In the genomic region with DNA sequence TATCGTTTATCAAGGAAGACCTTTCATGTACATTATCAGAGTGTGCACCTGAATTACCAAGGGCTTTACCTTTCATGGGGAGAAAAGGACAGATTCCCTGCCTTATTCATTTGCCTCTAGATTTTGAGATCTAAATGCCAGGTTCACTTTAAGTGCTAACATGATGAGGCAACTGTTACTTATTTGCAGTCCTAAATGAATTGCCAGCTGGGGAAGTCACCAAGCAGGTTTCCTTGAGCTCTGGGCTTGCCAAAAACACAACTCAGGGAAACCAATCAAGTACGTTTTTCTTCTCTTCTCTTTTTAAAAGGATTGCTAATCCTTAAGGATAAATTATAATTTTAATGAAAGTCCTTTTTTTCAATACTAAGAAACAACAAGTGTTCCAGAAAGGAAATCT, we compare ENCODE assay signal across 11 cellular contexts.
DNase-seq lines count a peak whose midpoint lies in the region; ATAC-seq and TF ChIP-seq lines count a peak whose summit lies in the region.
"Had no signal": no experiment of that assay in that cellular context is flagged by ENCODE, and none has a peak within 500 bp of the region (broad histone marks: within the 10 kb centered on the region; RNA-seq: fewer than 3 reads in every experiment).

No MANE protein-coding gene starts in this region.

- peaks cover 19% of the 10 kb centered on the region for H3K4me1 ChIP-seq in CD4-positive, CD25-positive, alpha-beta regulatory T cell (ENCODE audit: control insufficient read depth, insufficient read depth, low read length, poor library complexity, severe bottlenecking)
- no peaks in the 10 kb centered on the region for H3K4me1 ChIP-seq in neural progenitor cell

- no peak overlapping the region for H3K4me3 Mint-ChIP-seq in CD4-positive, CD25-positive, alpha-beta regulatory T cell
- H3K4me3 Mint-ChIP-seq in neural progenitor cell = no peak overlapping the region

- H3K36me3 ChIP-seq in CD4-positive, CD25-positive, alpha-beta regulatory T cell (ENCODE audit: control insufficient read depth, insufficient read depth, low read length) = peaks cover 28% of the 10 kb centered on the region
- peaks cover 13% of the 10 kb centered on the region for H3K36me3 ChIP-seq in neural progenitor cell

- H3F3A ChIP-seq in neural progenitor cell (ENCODE audit: low read depth) = peaks cover 3% of the 10 kb centered on the region

- no peaks in the 10 kb centered on the region for H3K27me3 ChIP-seq in CD4-positive, CD25-positive, alpha-beta regulatory T cell (ENCODE audit: control insufficient read depth, insufficient read depth, low read length)
- H3K27me3 ChIP-seq in neural progenitor cell = no peaks in the 10 kb centered on the region

- H3K9ac ChIP-seq in neural progenitor cell = no peak overlapping the region

- no peak overlapping the region for H3K27ac Mint-ChIP-seq in CD4-positive, CD25-positive, alpha-beta regulatory T cell
- H3K27ac Mint-ChIP-seq in neural progenitor cell = no peak overlapping the region

- peak overlapping the region; percentile 3 for H3K4me3 ChIP-seq in CD4-positive, CD25-positive, alpha-beta regulatory T cell (ENCODE audit: low read depth, low read length)
- H3K4me3 ChIP-seq in neural progenitor cell = no peak overlapping the region

- no peaks in the 10 kb centered on the region for H3K9me3 Mint-ChIP-seq in CD4-positive, CD25-positive, alpha-beta regulatory T cell
- no peaks in the 10 kb centered on the region for H3K9me3 Mint-ChIP-seq in neural progenitor cell

- H3K4me2 ChIP-seq in neural progenitor cell = no peak overlapping the region

- H3K4me1 Mint-ChIP-seq in CD4-positive, CD25-positive, alpha-beta regulatory T cell = peaks cover 34 to 75% (median 59%) of the 10 kb centered on the region in 4 donors
- H3K4me1 Mint-ChIP-seq in neural progenitor cell = peaks cover 2% of the 10 kb centered on the region

- no peak for ATAC-seq in CD4-positive, CD25-positive, alpha-beta regulatory T cell (ENCODE audit: low read depth in 2 of 2)
- ATAC-seq in GM21367 (IDR thresholded peaks at IDR 0.05; ENCODE audit: unreplicated experiment) (no peak), GM21737 (IDR thresholded peaks at IDR 0.05; ENCODE audit: unreplicated experiment) (no peak)

- no peak overlapping the region for H3K27ac ChIP-seq in CD4-positive, CD25-positive, alpha-beta regulatory T cell (ENCODE audit: insufficient read depth, low read length, poor library complexity, severe bottlenecking)
- H3K27ac ChIP-seq in epithelial cell of prostate = peak overlapping the region; percentile 55
- peak overlapping the region; percentile 39 for H3K27ac ChIP-seq in neural progenitor cell

- TF ChIP-seq CTCF in neural progenitor cell (IDR thresholded peaks at IDR 0.05) (no peak), GM13977 (IDR thresholded peaks at IDR 0.05; ENCODE audit: extremely low read depth, insufficient read depth, missing control alignments) (no peak)

- no peaks in the 10 kb centered on the region for H3K27me3 Mint-ChIP-seq in CD4-positive, CD25-positive, alpha-beta regulatory T cell
- H3K27me3 Mint-ChIP-seq in neural progenitor cell (ENCODE audit: insufficient read depth, low read depth) = no peaks in the 10 kb centered on the region

- H3K36me3 Mint-ChIP-seq in CD4-positive, CD25-positive, alpha-beta regulatory T cell = peaks cover 33% of the 10 kb centered on the region
- peaks cover 25% of the 10 kb centered on the region for H3K36me3 Mint-ChIP-seq in neural progenitor cell

- peaks cover 90% of the 10 kb centered on the region for H3K79me2 ChIP-seq in neural progenitor cell (ENCODE audit: low read depth)

- no peaks in the 10 kb centered on the region for H3K9me3 ChIP-seq in CD4-positive, CD25-positive, alpha-beta regulatory T cell (ENCODE audit: control insufficient read depth in 2 of 2, low read length in 2 of 2)
- no peaks in the 10 kb centered on the region for H3K9me3 ChIP-seq in neural progenitor cell (ENCODE audit: low read depth)

- no peak overlapping the region for H2AFZ ChIP-seq in neural progenitor cell (replicated peaks)

- peaks cover 61% of the 10 kb centered on the region for H4K20me1 ChIP-seq in neural progenitor cell (ENCODE audit: low read depth)

- in situ Hi-C loops in GM13977 (cut with MboI; ENCODE audit: low pct_unique_long_range_greater_than_20kb, low sequenced_read_pairs, unreplicated experiment) = no loop called here

- DNase-seq in CD4-positive, CD25-positive, alpha-beta regulatory T cell = no peak
- peak; percentile 18 for DNase-seq in NCI-H2029 (lab: John Stamatoyannopoulos, UW)
- DNase-seq in epithelial cell of prostate (ENCODE audit: low read depth, low spot score) = no peak
- no peak for DNase-seq in neural progenitor cell (ENCODE audit: low spot score)
- DNase-seq in GM13977 (ENCODE audit: low spot score) = no peak
- DNase-seq in DMS153 treated with DMSO at 0.1 percent for 48 hours (lab: John Stamatoyannopoulos, UW; ENCODE audit: unreplicated experiment) = no peak
- DNase-seq: NCI-H187 treated with DMSO at 0.1 percent for 48 hours; OCI-M1; stimulated activated CD8-positive, alpha-beta memory T cell treated with anti-CD3 and anti-CD28 coated beads, Interleukin-4, amount 100 ng/mL, for 48 hours had no signal
